ENCODE assay signal across 10 cellular contexts in the genomic region with DNA sequence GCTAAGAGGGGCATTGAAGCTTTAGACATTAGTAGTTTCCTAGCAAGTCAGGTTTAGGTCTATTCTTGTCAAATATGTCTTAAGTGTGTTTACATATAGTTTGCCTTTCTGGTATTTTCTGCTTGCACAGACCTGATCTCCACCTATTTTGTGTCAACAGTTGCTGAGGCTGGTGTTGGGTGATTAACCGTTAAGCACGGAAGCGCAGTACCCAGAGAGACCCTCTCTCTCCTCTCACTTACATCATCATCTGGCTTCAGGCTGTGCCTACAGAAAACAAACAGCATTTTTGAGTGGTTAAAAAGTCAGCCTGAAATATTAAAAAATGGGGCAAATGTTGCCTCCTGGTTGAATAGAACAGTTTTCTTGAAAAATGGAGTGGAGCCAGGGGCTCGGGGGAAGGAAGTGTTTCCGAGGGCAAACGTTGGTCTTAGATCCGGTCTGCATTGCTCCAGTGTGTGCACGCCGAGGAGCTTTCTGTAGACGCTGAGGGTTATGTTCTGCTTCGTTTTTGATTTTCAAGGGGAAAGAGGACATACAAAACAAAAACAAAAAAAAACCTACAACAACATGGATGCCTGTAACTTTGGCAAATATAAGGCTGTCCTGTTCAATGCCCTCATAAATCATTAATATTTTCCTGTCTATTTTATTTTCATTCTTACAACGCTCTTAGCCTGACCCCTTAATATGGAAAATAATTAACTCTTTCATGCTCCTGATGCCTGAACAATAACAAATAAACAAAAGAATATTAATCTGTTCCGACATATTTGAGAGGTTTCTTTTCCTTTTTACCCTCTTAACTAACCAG.
A peak's percentile ranks its signal among the peaks of the same experiment; 100 is the strongest.
DNase-seq lines count a peak whose midpoint lies in the region; FAIRE-seq and TF ChIP-seq lines count a peak whose summit lies in the region.
"Had no signal": no experiment of that assay in that cellular context is flagged by ENCODE, and none has a peak within 500 bp of the region (broad histone marks: within the 10 kb centered on the region; RNA-seq: fewer than 3 reads in every experiment).

No MANE protein-coding gene starts in this region.

- H3K27ac ChIP-seq in esophagus (ENCODE audit: low read depth in 2 of 2, low read length in 1 of 2), result peak overlapping the region; percentile 36 to 60

- H3K4me3 ChIP-seq in AG10803 (ENCODE audit: low read length) (peak overlapping the region; percentile 15), esophagus (ENCODE audit: low read depth in 1 of 2, low read length in 2 of 2) (peak overlapping the region in 1 of 2 donors; percentile 27)

- no peaks in the 10 kb centered on the region for H3K9me3 ChIP-seq in esophagus (ENCODE audit: control insufficient read depth in 2 of 2, insufficient read depth in 1 of 2, low read depth in 1 of 2, low read length in 1 of 2)
- H3K9me3 ChIP-seq: Caco-2 had no signal

- TF ChIP-seq CTCF in AG10803 (conservative IDR thresholded peaks at IDR 0.05; ENCODE audit: low read length) (no peak), nephron progenitor cell (IDR thresholded peaks at IDR 0.05) (no peak)

- no peaks in the 10 kb centered on the region for H3K9me3 Mint-ChIP-seq in nephron progenitor cell
- H3K9me3 Mint-ChIP-seq: activated naive CD8-positive, alpha-beta T cell treated with anti-CD3 and anti-CD28 coated beads, Interleukin-2, amount 10 ng/mL, durations not matched to agents 7 days and 5 days had no signal

- no peaks in the 10 kb centered on the region for H3K27me3 ChIP-seq in esophagus (ENCODE audit: control insufficient read depth in 1 of 2, insufficient read depth in 2 of 2, low read length in 2 of 2)

- H3K4me1 ChIP-seq in esophagus (ENCODE audit: control insufficient read depth in 2 of 2, insufficient read depth in 2 of 2, low read length in 1 of 2), result peaks cover 0 to 11% of the 10 kb centered on the region in 2 donors
- H3K4me1 ChIP-seq: Caco-2 had no signal

- FAIRE-seq in urothelium cell line (lab: Jason Lieb, UNC), result no peak

- H3K36me3 Mint-ChIP-seq in nephron progenitor cell (ENCODE audit: low read depth), result peaks cover 81% of the 10 kb centered on the region
- H3K36me3 Mint-ChIP-seq: activated naive CD8-positive, alpha-beta T cell treated with anti-CD3 and anti-CD28 coated beads, Interleukin-2, amount 10 ng/mL, durations not matched to agents 7 days and 5 days had no signal

- no peaks in the 10 kb centered on the region for H3K27me3 Mint-ChIP-seq in nephron progenitor cell (ENCODE audit: low read depth, poor library complexity)

- H3K36me3 ChIP-seq in esophagus (ENCODE audit: control insufficient read depth in 2 of 2, insufficient read depth in 2 of 2, low read length in 1 of 2), result peaks cover 0 to 2% of the 10 kb centered on the region in 2 donors

- peak overlapping the region; percentile 68 for H3K27ac Mint-ChIP-seq in nephron progenitor cell
- H3K27ac Mint-ChIP-seq: activated naive CD8-positive, alpha-beta T cell treated with anti-CD3 and anti-CD28 coated beads, Interleukin-2, amount 10 ng/mL, durations not matched to agents 7 days and 5 days had no signal

- WGBS in esophagus, 2 donors, result 5 to 13% methylated on average over 13 of the region's 13 CpGs

- H3K4me1 Mint-ChIP-seq in nephron progenitor cell, result peaks cover 45% of the 10 kb centered on the region
- H3K4me1 Mint-ChIP-seq: activated naive CD8-positive, alpha-beta T cell treated with anti-CD3 and anti-CD28 coated beads, Interleukin-2, amount 10 ng/mL, durations not matched to agents 7 days and 5 days had no signal

- DNase-seq in AG10803 (ENCODE audit: low read depth) (peak; percentile 46), NCI-H69 (lab: John Stamatoyannopoulos, UW) (peak; percentile 67), nephron progenitor cell (no peak), putamen (ENCODE audit: low spot score) (no peak), HuH-7.5 (ENCODE audit: low spot score) (no peak), KG1 (lab: John Stamatoyannopoulos, UW) (no peak), urothelium cell line (ENCODE audit: low spot score) (no peak)
- DNase-seq: activated naive CD8-positive, alpha-beta T cell treated with anti-CD3 and anti-CD28 coated beads, Interleukin-2, amount 10 ng/mL, durations not matched to agents 7 days and 5 days; Caco-2 had no signal

- H3K4me3 Mint-ChIP-seq in nephron progenitor cell, result no peak overlapping the region
- H3K4me3 Mint-ChIP-seq: activated naive CD8-positive, alpha-beta T cell treated with anti-CD3 and anti-CD28 coated beads, Interleukin-2, amount 10 ng/mL, durations not matched to agents 7 days and 5 days had no signal

Comparison
In these comparisons a context has a peak if more than half of its experiments do, and no peak if none do; other contexts are left out.
1. DNase-seq: peak in AG10803 (single experiment) and NCI-H69 (single experiment); none in nephron progenitor cell (single experiment), putamen (single experiment), HuH-7.5 (single experiment), KG1 (single experiment) and urothelium cell line (single experiment).